Comparison of ENCODE assay signal across 8 cellular contexts in genomic region chr11:848380-848931, GRCh38. TPM values are rescaled to one million over a fixed set of nuclear protein-coding genes. Genes with fewer than 3 reads are reported as not detected.
DNase-seq lines count a peak whose midpoint lies in the region; TF ChIP-seq lines count a peak whose summit lies in the region.

No MANE protein-coding gene starts in this region.

- DNase-seq in NCI-H146 (lab: John Stamatoyannopoulos, UW) (peak; percentile 48), NCI-H146 treated with DMSO at 0.1 percent for 48 hours (lab: John Stamatoyannopoulos, UW; ENCODE audit: unreplicated experiment) (no peak), RPMI8226 (peak; percentile 69), left ventricle myocardium inferior (no peak), NCI-H128 (lab: John Stamatoyannopoulos, UW; ENCODE audit: unreplicated experiment) (no peak), GDM1 (lab: John Stamatoyannopoulos, UW) (no peak)
- DNase-seq in activated naive CD4-positive, alpha-beta T cell treated with anti-CD3 and anti-CD28 coated beads for 36 hours: peak; percentile 68
- peak; percentile 55 to 58 for DNase-seq in stimulated activated CD4-positive, alpha-beta T cell treated with anti-CD3 and anti-CD28 coated beads, Interleukin-1b, Interleukin-23, amount 100 ng/mL, for 4 hours (ENCODE audit: low read depth in 2 of 2)

- no peak overlapping the region for H3K27ac ChIP-seq in left ventricle myocardium inferior (replicated peaks)

- CTCF ChIA-PET in activated naive CD4-positive, alpha-beta T cell treated with anti-CD3 and anti-CD28 coated beads for 36 hours (lab: Charles Lee): interaction anchor here (0.7 to 1.9 kb wide), 9 partner anchors 8 to 205 kb away, joined by 3 to 10 read pairs (median 3); no protein-coding TSS in a partner anchor

- TF ChIP-seq CTCF in left ventricle myocardium inferior (IDR thresholded peaks at IDR 0.05; ENCODE audit: borderline replicate concordance): peak; percentile 92

- no peaks in the 10 kb centered on the region for H3K27me3 ChIP-seq in left ventricle myocardium inferior (ENCODE audit: low read depth)

- no peaks in the 10 kb centered on the region for H3K36me3 Mint-ChIP-seq in activated naive CD4-positive, alpha-beta T cell treated with anti-CD3 and anti-CD28 coated beads for 36 hours (ENCODE audit: low read depth)

- H3K27ac Mint-ChIP-seq in activated naive CD4-positive, alpha-beta T cell treated with anti-CD3 and anti-CD28 coated beads for 36 hours: no peak overlapping the region

- no peaks in the 10 kb centered on the region for H3K9me3 ChIP-seq in left ventricle myocardium inferior (replicated peaks)

- no peak overlapping the region for H3K4me3 Mint-ChIP-seq in activated naive CD4-positive, alpha-beta T cell treated with anti-CD3 and anti-CD28 coated beads for 36 hours

- peaks cover 12% of the 10 kb centered on the region for H3K4me1 Mint-ChIP-seq in activated naive CD4-positive, alpha-beta T cell treated with anti-CD3 and anti-CD28 coated beads for 36 hours (ENCODE audit: low read depth)

- no peaks in the 10 kb centered on the region for H3K9me3 Mint-ChIP-seq in activated naive CD4-positive, alpha-beta T cell treated with anti-CD3 and anti-CD28 coated beads for 36 hours

- peaks cover 93% of the 10 kb centered on the region for H3K4me1 ChIP-seq in left ventricle myocardium inferior

- H3K4me3 ChIP-seq in left ventricle myocardium inferior: peak overlapping the region; percentile 66

- H3K36me3 ChIP-seq in left ventricle myocardium inferior: no peaks in the 10 kb centered on the region

- intact Hi-C loops in activated naive CD4-positive, alpha-beta T cell treated with anti-CD3 and anti-CD28 coated beads for 36 hours (cut with micrococcal nuclease): loop anchor here (1.0 kb wide), 1 partner anchor 203 kb away; no protein-coding TSS in a partner anchor
- intact Hi-C loops in left ventricle myocardium inferior (cut with micrococcal nuclease): no loop called here

- H3K27me3 Mint-ChIP-seq in activated naive CD4-positive, alpha-beta T cell treated with anti-CD3 and anti-CD28 coated beads for 36 hours (ENCODE audit: low read depth): peaks cover 5% of the 10 kb centered on the region

RNA-seq across cellular contexts. Expression of gene TSPAN4, which starts 5.8 kb away (rescaled TPM):
- 1 to 10 TPM; 5.0 to 6.3 TPM for total RNA-seq in activated naive CD4-positive, alpha-beta T cell treated with anti-CD3 and anti-CD28 coated beads for 36 hours
- 33.0 TPM for total RNA-seq in left ventricle myocardium inferior

RNA-seq across cellular contexts. Expression of gene POLR2L, which starts 6.1 kb away (rescaled TPM):
- total RNA-seq in activated naive CD4-positive, alpha-beta T cell treated with anti-CD3 and anti-CD28 coated beads for 36 hours: 10 to 100 TPM; 68.1 to 68.2 TPM
- 226 TPM for total RNA-seq in left ventricle myocardium inferior

RNA-seq across cellular contexts. Expression of gene CD151, which starts 15.7 kb away (rescaled TPM):
- 10 to 100 TPM; 16.3 to 18.1 TPM for total RNA-seq in activated naive CD4-positive, alpha-beta T cell treated with anti-CD3 and anti-CD28 coated beads for 36 hours
- total RNA-seq in left ventricle myocardium inferior: 408 TPM

RNA-seq across cellular contexts. Expression of gene CRACR2B, which starts 20.7 kb away (rescaled TPM):
- total RNA-seq in activated naive CD4-positive, alpha-beta T cell treated with anti-CD3 and anti-CD28 coated beads for 36 hours: under 1 TPM; 0.32 to 0.41 TPM
- 23.2 TPM for total RNA-seq in left ventricle myocardium inferior

RNA-seq across cellular contexts. Expression of gene PNPLA2, which starts 29.7 kb away (rescaled TPM):
- 10 to 100 TPM; 15.5 to 22.6 TPM for total RNA-seq in activated naive CD4-positive, alpha-beta T cell treated with anti-CD3 and anti-CD28 coated beads for 36 hours
- total RNA-seq in left ventricle myocardium inferior: 300 TPM

Comparison
In these comparisons a context has a peak if more than half of its experiments do, and no peak if none do; other contexts are left out.
1. DNase-seq: peak in NCI-H146 (single experiment), RPMI8226 (single experiment), activated naive CD4-positive, alpha-beta T cell treated with anti-CD3 and anti-CD28 coated beads for 36 hours (single experiment) and stimulated activated CD4-positive, alpha-beta T cell treated with anti-CD3 and anti-CD28 coated beads, Interleukin-1b, Interleukin-23, amount 100 ng/mL, for 4 hours (2 of 2); none in NCI-H146 treated with DMSO at 0.1 percent for 48 hours (single experiment), left ventricle myocardium inferior (single experiment), NCI-H128 (single experiment) and GDM1 (single experiment).
2. RNA of gene CD151, which starts 15.7 kb away (total RNA-seq): 408 TPM in left ventricle myocardium inferior (single experiment); 16.3 to 18.1 TPM in activated naive CD4-positive, alpha-beta T cell treated with anti-CD3 and anti-CD28 coated beads for 36 hours; every median in the first group is over 10 times any median in the second.